ENCODE assay signal across 24 cellular contexts in genomic region chr11:27011560-27012253, GRCh38. TPM values are rescaled to one million over a fixed set of nuclear protein-coding genes. Genes with fewer than 3 reads are reported as not detected.
DNase-seq lines count a peak whose midpoint lies in the region; ATAC-seq, FAIRE-seq and TF ChIP-seq lines count a peak whose summit lies in the region.
"Had no signal": no experiment of that assay in that cellular context is flagged by ENCODE, and none has a peak within 500 bp of the region (broad histone marks: within the 10 kb centered on the region; RNA-seq: fewer than 3 reads in every experiment).

No MANE protein-coding gene starts in this region.

- no peaks in the 10 kb centered on the region for H3K9me3 ChIP-seq in SJSA1 (replicated peaks)
- H3K9me3 ChIP-seq in mucosa of descending colon = no peaks in the 10 kb centered on the region
- H3K9me3 ChIP-seq in CD8-positive, alpha-beta memory T cell (ENCODE audit: low read length) = no peaks in the 10 kb centered on the region

- peaks cover 0 to 1% (median 0%) of the 10 kb centered on the region in 3 donors for H3K36me3 Mint-ChIP-seq in CD8-positive, alpha-beta memory T cell
- H3K36me3 Mint-ChIP-seq: stimulated activated memory B cell treated with anti-CD40 and anti-IgM and Interleukin-4, amounts not matched to agents 10 μg/mL and 1 μg/mL and 100 μg/mL, for 72 hours; type B pancreatic cell had no signal

- CTCF ChIA-PET in CD8-positive, alpha-beta memory T cell (lab: Charles Lee) = no interaction called here

- H3K36me3 ChIP-seq in SJSA1 = no peaks in the 10 kb centered on the region
- H3K36me3 ChIP-seq in rectal smooth muscle tissue (ENCODE audit: control insufficient read depth, insufficient read depth, low read length) = no peaks in the 10 kb centered on the region
- H3K36me3 ChIP-seq in mucosa of descending colon (ENCODE audit: low read depth) = no peaks in the 10 kb centered on the region
- no peaks in the 10 kb centered on the region for H3K36me3 ChIP-seq in CD8-positive, alpha-beta memory T cell (ENCODE audit: insufficient read depth, low read length)

- intact Hi-C loops in mucosa of descending colon (cut with DNase I, micrococcal nuclease) = no loop called here

- no peak for TF ChIP-seq POLR2A in GM12892 (IDR thresholded peaks at IDR 0.05; ENCODE audit: low read depth, low read length)

- TF ChIP-seq CTCF in mucosa of descending colon (IDR thresholded peaks at IDR 0.05) = no peak

- peak; percentile 50 for FAIRE-seq in GM12892 (lab: Jason Lieb, UNC)

- H3K4me3 ChIP-seq in SJSA1 = no peak overlapping the region
- H3K4me3 ChIP-seq in rectal smooth muscle tissue (ENCODE audit: low read length) = no peak overlapping the region
- H3K4me3 ChIP-seq in mucosa of descending colon = no peak overlapping the region
- H3K4me3 ChIP-seq in CD8-positive, alpha-beta memory T cell (ENCODE audit: low read length) = no peak overlapping the region
- H3K4me3 ChIP-seq: GM23338 had no signal

- no peaks in the 10 kb centered on the region for H3K27me3 Mint-ChIP-seq in CD8-positive, alpha-beta memory T cell
- H3K27me3 Mint-ChIP-seq: stimulated activated memory B cell treated with anti-CD40 and anti-IgM and Interleukin-4, amounts not matched to agents 10 μg/mL and 1 μg/mL and 100 μg/mL, for 72 hours had no signal

- H3K9ac ChIP-seq in rectal smooth muscle tissue (ENCODE audit: low read length) = no peak overlapping the region

- H3K4me3 Mint-ChIP-seq in CD8-positive, alpha-beta memory T cell = no peak overlapping the region
- H3K4me3 Mint-ChIP-seq: GM23338; stimulated activated memory B cell treated with anti-CD40 and anti-IgM and Interleukin-4, amounts not matched to agents 10 μg/mL and 1 μg/mL and 100 μg/mL, for 72 hours; type B pancreatic cell had no signal

- H3K27ac Mint-ChIP-seq in CD8-positive, alpha-beta memory T cell = no peak overlapping the region
- H3K27ac Mint-ChIP-seq: GM23338; stimulated activated memory B cell treated with anti-CD40 and anti-IgM and Interleukin-4, amounts not matched to agents 10 μg/mL and 1 μg/mL and 100 μg/mL, for 72 hours; type B pancreatic cell had no signal

- H3K9me3 Mint-ChIP-seq in CD8-positive, alpha-beta memory T cell = peaks cover 0 to 13% (median 8%) of the 10 kb centered on the region in 5 donors
- H3K9me3 Mint-ChIP-seq: GM23338; stimulated activated memory B cell treated with anti-CD40 and anti-IgM and Interleukin-4, amounts not matched to agents 10 μg/mL and 1 μg/mL and 100 μg/mL, for 72 hours; type B pancreatic cell had no signal

- DNase-seq in GM12892 (ENCODE audit: insufficient read length) = no peak
- no peak for DNase-seq in SJSA1 (ENCODE audit: low read depth in 1 of 2, low spot score in 2 of 2)
- peak; percentile 51 for DNase-seq in medulla oblongata (ENCODE audit: extremely low spot score)
- no peak for DNase-seq in NAMALWA (ENCODE audit: low spot score)
- no peak for DNase-seq in stimulated activated naive CD4-positive, alpha-beta T cell treated with Interleukin-2 at 50 U/mL for 16 hours (lab: John Stamatoyannopoulos, UW)
- DNase-seq in mucosa of descending colon = no peak
- no peak for DNase-seq in CD8-positive, alpha-beta memory T cell
- DNase-seq: ACHN; activated CD4-positive, alpha-beta T cell treated with anti-CD3 and anti-CD28 coated beads, Interleukin-2, amount 50 U/mL, for 1 hour; activated CD8-positive, alpha-beta memory T cell treated with anti-CD3 and anti-CD28 coated beads, Interleukin-2, amount 50 U/mL, for 48 hours; activated gamma-delta T cell; amniotic stem cell; DMS79; NK-92 treated with Interleukin-12 subunit alpha and Interleukin-12 subunit beta, amount 100 ng/mL, for 24 hours; RPMI8226; stimulated activated CD4-positive, alpha-beta T cell treated with anti-CD3 and anti-CD28 coated beads, Interleukin-15, amount 100 ng/mL, for 24 hours; SW 1271 had no signal

- POLR2A ChIA-PET in CD8-positive, alpha-beta memory T cell (lab: Charles Lee) = no interaction called here

- no peaks in the 10 kb centered on the region for H3K27me3 ChIP-seq in SJSA1 (replicated peaks)
- no peaks in the 10 kb centered on the region for H3K27me3 ChIP-seq in rectal smooth muscle tissue (ENCODE audit: control insufficient read depth, insufficient read depth, low read length)
- H3K27me3 ChIP-seq in CD8-positive, alpha-beta memory T cell (ENCODE audit: insufficient read depth, low read length, poor library complexity, severe bottlenecking) = no peaks in the 10 kb centered on the region

- H3K4me1 ChIP-seq in SJSA1 (replicated peaks) (peaks cover 14% of the 10 kb centered on the region), rectal smooth muscle tissue (ENCODE audit: control insufficient read depth, insufficient read depth, low read length) (peaks cover 22% of the 10 kb centered on the region), mucosa of descending colon (ENCODE audit: low read depth) (no peaks in the 10 kb centered on the region)
- no peaks in the 10 kb centered on the region for H3K4me1 ChIP-seq in CD8-positive, alpha-beta memory T cell (ENCODE audit: insufficient read depth, low read length)

- no peaks in the 10 kb centered on the region for H3K4me1 Mint-ChIP-seq in CD8-positive, alpha-beta memory T cell
- H3K4me1 Mint-ChIP-seq: stimulated activated memory B cell treated with anti-CD40 and anti-IgM and Interleukin-4, amounts not matched to agents 10 μg/mL and 1 μg/mL and 100 μg/mL, for 72 hours had no signal

- ATAC-seq in mucosa of descending colon = no peak
- ATAC-seq: GM23338; stimulated activated memory B cell treated with anti-CD40 and anti-IgM and Interleukin-4, amounts not matched to agents 10 μg/mL and 1 μg/mL and 100 μg/mL, for 72 hours had no signal

- H3K27ac ChIP-seq in SJSA1 = 0 out of 2 replicates have a peak overlapping the region, but pooled peaks have one; percentile 11
- peak overlapping the region; percentile 49 for H3K27ac ChIP-seq in rectal smooth muscle tissue (ENCODE audit: low read depth, low read length)
- H3K27ac ChIP-seq in CD8-positive, alpha-beta memory T cell (ENCODE audit: low read depth, low read length) = no peak overlapping the region

RNA-seq across cellular contexts. Expression of gene FIBIN, which starts 17.8 kb away (rescaled TPM):
- not detected for polyA plus RNA-seq in GM12892 (2012; ENCODE audit: missing spikeins)
- total RNA-seq in SJSA1 (2014; rRNA removed; shearing (Covaris generic)) = 2.6 and 4.9 TPM in 2 replicates
- 10 to 100 TPM in 1 of 3 donors, 1 to 10 TPM in 1, under 1 TPM in 1; 0.84 to 21.3 (median 2.8) TPM for total RNA-seq in mucosa of descending colon
- not detected for total RNA-seq in CD8-positive, alpha-beta memory T cell
- not detected for polyA plus RNA-seq in CD8-positive, alpha-beta memory T cell

RNA-seq across cellular contexts. Expression of gene BBOX1, which starts 28.9 kb away (rescaled TPM):
- not detected for polyA plus RNA-seq in GM12892 (2012; ENCODE audit: missing spikeins)
- not detected in 2 replicates for total RNA-seq in SJSA1 (2014; rRNA removed; shearing (Covaris generic))
- not detected for total RNA-seq in mucosa of descending colon
- not detected for total RNA-seq in CD8-positive, alpha-beta memory T cell
- not detected for polyA plus RNA-seq in CD8-positive, alpha-beta memory T cell
- total RNA-seq: fibroblast of villous mesenchyme, GM23338, kidney epithelial cell, posterior vena cava had no signal
- polyA plus RNA-seq: GM23338 had no signal
